8 cellular contexts compared by ENCODE assay signal in genomic region chr3:65732060-65732933, GRCh38.
DNase-seq lines count a peak whose midpoint lies in the region; ATAC-seq and TF ChIP-seq lines count a peak whose summit lies in the region.

No MANE protein-coding gene starts in this region.

- no peaks in the 10 kb centered on the region for H3K9me3 ChIP-seq in CD4-positive, alpha-beta T cell (ENCODE audit: control insufficient read depth, low read length)
- no peaks in the 10 kb centered on the region for H3K9me3 ChIP-seq in WERI-Rb-1 (ENCODE audit: severe bottlenecking)

- H3K4me3 Mint-ChIP-seq in CD4-positive, alpha-beta T cell: no peak overlapping the region

- peaks cover 6% of the 10 kb centered on the region for H3K4me1 Mint-ChIP-seq in CD4-positive, alpha-beta T cell (ENCODE audit: low read depth)

- intact Hi-C loops in CD4-positive, alpha-beta T cell (cut with DNase I, micrococcal nuclease): no loop called here
- intact Hi-C loops in Right ventricle myocardium superior (cut with DNase I): loop anchor here (5.0 kb wide), 1 partner anchor 290 kb away; no protein-coding TSS in a partner anchor

- no peak overlapping the region for H3K27ac ChIP-seq in CD4-positive, alpha-beta T cell (ENCODE audit: low read depth, low read length)
- H3K27ac ChIP-seq in WERI-Rb-1: no peak overlapping the region

- no peaks in the 10 kb centered on the region for H3K9me3 Mint-ChIP-seq in CD4-positive, alpha-beta T cell

- CTCF ChIA-PET in CD4-positive, alpha-beta T cell (lab: Charles Lee): no interaction called here

- no peak overlapping the region for H3K27ac Mint-ChIP-seq in CD4-positive, alpha-beta T cell

- peak; percentile 51 for ATAC-seq in CD4-positive, alpha-beta T cell (ENCODE audit: poor library complexity)
- ATAC-seq in GM18520 (IDR thresholded peaks at IDR 0.05; ENCODE audit: unreplicated experiment): peak; percentile 88
- ATAC-seq in HG02870 (IDR thresholded peaks at IDR 0.05; ENCODE audit: unreplicated experiment): peak; percentile 94
- peak; percentile 80 for ATAC-seq in Right ventricle myocardium superior (ENCODE audit: poor library complexity)

- H3K27me3 ChIP-seq in CD4-positive, alpha-beta T cell (ENCODE audit: control insufficient read depth, insufficient read depth, low read length): peaks cover 4% of the 10 kb centered on the region
- no peaks in the 10 kb centered on the region for H3K27me3 ChIP-seq in WERI-Rb-1 (ENCODE audit: insufficient read depth, low read depth, severe bottlenecking)

- no peaks in the 10 kb centered on the region for H3K36me3 ChIP-seq in WERI-Rb-1

- H3K4me3 ChIP-seq in WERI-Rb-1 (ENCODE audit: low read depth, low read length): no peak overlapping the region

- H3K36me3 Mint-ChIP-seq in CD4-positive, alpha-beta T cell (ENCODE audit: low read depth): no peaks in the 10 kb centered on the region

- peaks cover 10% of the 10 kb centered on the region for H3K27me3 Mint-ChIP-seq in CD4-positive, alpha-beta T cell

- TF ChIP-seq CTCF in CD4-positive, alpha-beta T cell (IDR thresholded peaks at IDR 0.05): peak; percentile 74
- TF ChIP-seq CTCF in WERI-Rb-1 (IDR thresholded peaks at IDR 0.05; ENCODE audit: low read depth, low read length): peak; percentile 61

- POLR2A ChIA-PET in CD4-positive, alpha-beta T cell (lab: Charles Lee): no interaction called here

- DNase-seq in CD4-positive, alpha-beta T cell: no peak
- DNase-seq in NCI-H1105 treated with DMSO at 0.1 percent for 48 hours (lab: John Stamatoyannopoulos, UW) (peak; percentile 34), WERI-Rb-1 (peak; percentile 21), Right ventricle myocardium superior (no peak), pulmonary artery endothelial cell (ENCODE audit: low read depth, low spot score) (peak; percentile 11)
- no peak for DNase-seq in activated CD4-positive, CD25-positive, alpha-beta regulatory T cell (lab: John Stamatoyannopoulos, UW)

Comparison
In these comparisons a context has a peak if more than half of its experiments do, and no peak if none do; other contexts are left out.
1. DNase-seq: peak in NCI-H1105 treated with DMSO at 0.1 percent for 48 hours (single experiment), WERI-Rb-1 (single experiment) and pulmonary artery endothelial cell (single experiment); none in CD4-positive, alpha-beta T cell (0 of 10), Right ventricle myocardium superior (single experiment) and activated CD4-positive, CD25-positive, alpha-beta regulatory T cell (0 of 4).
2. Peak in every context shown above with its lines, with median percentiles within 50 percentile points of each other: ATAC-seq.